Comparison of ENCODE assay signal across 8 cellular contexts in genomic region chr6:27592481-27593199, GRCh38.
DNase-seq lines count a peak whose midpoint lies in the region; ATAC-seq and TF ChIP-seq lines count a peak whose summit lies in the region.

No MANE protein-coding gene starts in this region.

- H3K18ac ChIP-seq in neuronal stem cell (ENCODE audit: low read length) = no peak overlapping the region

- ATAC-seq in GM21381 (IDR thresholded peaks at IDR 0.05; ENCODE audit: unreplicated experiment) (peak; percentile 85), HG03520 (IDR thresholded peaks at IDR 0.05; ENCODE audit: unreplicated experiment) (peak; percentile 84)

- TF ChIP-seq CTCF in choroid plexus epithelial cell (conservative IDR thresholded peaks at IDR 0.05; ENCODE audit: low read depth, low read length) = no peak
- no peak for TF ChIP-seq CTCF in spleen (IDR thresholded peaks at IDR 0.05 in 8 of 11, conservative IDR thresholded peaks at IDR 0.05 in 3 of 11)

- no peak for TF ChIP-seq POLR2A in spleen (IDR thresholded peaks at IDR 0.05)

- no peak overlapping the region for H3K9ac ChIP-seq in neuronal stem cell (ENCODE audit: low read depth, low read length, poor library complexity)

- DNase-seq in NCI-H1694 treated with DMSO at 0.1 percent for 48 hours (lab: John Stamatoyannopoulos, UW) = peak; percentile 7
- no peak for DNase-seq in NCI-H1694 (lab: John Stamatoyannopoulos, UW)
- DNase-seq in choroid plexus epithelial cell (ENCODE audit: low read depth) = peak; percentile 79
- peak; percentile 72 for DNase-seq in neuronal stem cell (ENCODE audit: low spot score)
- no peak for DNase-seq in spleen

- no peak overlapping the region for H4K91ac ChIP-seq in neuronal stem cell (ENCODE audit: low read depth, low read length, poor library complexity)

- no peaks in the 10 kb centered on the region for H3K36me3 ChIP-seq in neuronal stem cell (replicated peaks in 1 of 2; ENCODE audit: control insufficient read depth in 2 of 2, insufficient read depth in 2 of 2, low read length in 2 of 2)
- H3K36me3 ChIP-seq in spleen = no peaks in the 10 kb centered on the region

- H2AFZ ChIP-seq in neuronal stem cell (ENCODE audit: low read length) = peak overlapping the region; percentile 75

- no peaks in the 10 kb centered on the region for H3K79me1 ChIP-seq in neuronal stem cell (ENCODE audit: low read depth, low read length)

- H3K14ac ChIP-seq in neuronal stem cell (ENCODE audit: low read length) = no peak overlapping the region

- no CpG with 5 or more reads among the region's 22 CpGs for WGBS in neuronal stem cell (ENCODE audit: extremely low coverage in 2 of 2, insufficient read length in 2 of 2, insufficient replicate concordance in 1 of 2), 2 donors
- WGBS in spleen, 5 donors = 2 to 4% (median 4%) methylated on average over 22 of the region's 22 CpGs

- H3K27ac ChIP-seq in neuronal stem cell (replicated peaks; ENCODE audit: low read length) = no peak overlapping the region
- no peak overlapping the region for H3K27ac ChIP-seq in spleen

- no peak overlapping the region for H3K23ac ChIP-seq in neuronal stem cell (ENCODE audit: low read depth, low read length, poor library complexity)

- H3K9me3 ChIP-seq in neuronal stem cell (replicated peaks in 1 of 2; ENCODE audit: control insufficient read depth in 2 of 2, insufficient read depth in 1 of 2, low read depth in 1 of 2, low read length in 2 of 2) (no peaks in the 10 kb centered on the region), spleen (peaks cover 0 to 4% (median 0%) of the 10 kb centered on the region in 8 donors)

- H3K27me3 ChIP-seq in neuronal stem cell (ENCODE audit: control insufficient read depth in 3 of 3, insufficient read depth in 3 of 3, low read depth in 1 of 3, low read length in 3 of 3) (peaks cover 0 to 25% (median 14%) of the 10 kb centered on the region in 3 experiments), spleen (replicated peaks in 1 of 7) (peaks cover 8 to 98% (median 63%) of the 10 kb centered on the region in 7 donors)

- H3K4me3 ChIP-seq in choroid plexus epithelial cell (ENCODE audit: low read depth, low read length) (peak overlapping the region; percentile 41), neuronal stem cell (ENCODE audit: low read length in 2 of 2) (peak overlapping the region; percentile 55 to 86), spleen (peak overlapping the region in 1 of 8 donors; percentile 48)

- H2AK5ac ChIP-seq in neuronal stem cell (ENCODE audit: low read depth, low read length) = no peak overlapping the region

- peak overlapping the region; percentile 72 for H3K4me2 ChIP-seq in neuronal stem cell (ENCODE audit: insufficient read depth, low read length, poor library complexity, severe bottlenecking)

- no peak overlapping the region for H3K4ac ChIP-seq in neuronal stem cell (ENCODE audit: low read length)

- H3K4me1 ChIP-seq in neuronal stem cell (ENCODE audit: control insufficient read depth in 2 of 2, insufficient read depth in 1 of 2, low read depth in 1 of 2, low read length in 2 of 2) = peaks cover 2 to 8% of the 10 kb centered on the region in 2 donors
- peaks cover 0 to 16% (median 10%) of the 10 kb centered on the region in 6 donors for H3K4me1 ChIP-seq in spleen

- H2BK12ac ChIP-seq in neuronal stem cell (ENCODE audit: low read length) = no peak overlapping the region

- H4K8ac ChIP-seq in neuronal stem cell (ENCODE audit: low read depth, low read length) = no peak overlapping the region

- H2BK5ac ChIP-seq in neuronal stem cell (ENCODE audit: low read length) = no peak overlapping the region

- intact Hi-C loops in spleen (cut with DNase I; ENCODE audit: low total_unique reads) = no loop called here

- no peak overlapping the region for H2BK15ac ChIP-seq in neuronal stem cell (ENCODE audit: low read length)

- no peak overlapping the region for H2BK120ac ChIP-seq in neuronal stem cell (ENCODE audit: low read depth, low read length)

TF ChIP-seq in PFSK-1, 5 proteins besides CTCF, POLR2A, EP300 and RAD21:
- TF ChIP-seq POLR2AphosphoS5 (IDR thresholded peaks at IDR 0.05; ENCODE audit: low read depth, low read length) (no peak), FOXP2 (optimal IDR thresholded peaks at IDR 0.05; ENCODE audit: borderline replicate concordance, extremely low read depth, extremely low read length, insufficient read depth) (peak; percentile 31), SIN3A (IDR thresholded peaks at IDR 0.05; ENCODE audit: borderline replicate concordance, insufficient read depth, low read length) (0 out of 2 replicates have a peak, but pooled peaks have one; percentile 62), TAF1 (IDR thresholded peaks at IDR 0.05; ENCODE audit: borderline replicate concordance, insufficient read depth, low read length) (0 out of 2 replicates have a peak, but pooled peaks have one; percentile 28)
- TF ChIP-seq, protein P1, sequence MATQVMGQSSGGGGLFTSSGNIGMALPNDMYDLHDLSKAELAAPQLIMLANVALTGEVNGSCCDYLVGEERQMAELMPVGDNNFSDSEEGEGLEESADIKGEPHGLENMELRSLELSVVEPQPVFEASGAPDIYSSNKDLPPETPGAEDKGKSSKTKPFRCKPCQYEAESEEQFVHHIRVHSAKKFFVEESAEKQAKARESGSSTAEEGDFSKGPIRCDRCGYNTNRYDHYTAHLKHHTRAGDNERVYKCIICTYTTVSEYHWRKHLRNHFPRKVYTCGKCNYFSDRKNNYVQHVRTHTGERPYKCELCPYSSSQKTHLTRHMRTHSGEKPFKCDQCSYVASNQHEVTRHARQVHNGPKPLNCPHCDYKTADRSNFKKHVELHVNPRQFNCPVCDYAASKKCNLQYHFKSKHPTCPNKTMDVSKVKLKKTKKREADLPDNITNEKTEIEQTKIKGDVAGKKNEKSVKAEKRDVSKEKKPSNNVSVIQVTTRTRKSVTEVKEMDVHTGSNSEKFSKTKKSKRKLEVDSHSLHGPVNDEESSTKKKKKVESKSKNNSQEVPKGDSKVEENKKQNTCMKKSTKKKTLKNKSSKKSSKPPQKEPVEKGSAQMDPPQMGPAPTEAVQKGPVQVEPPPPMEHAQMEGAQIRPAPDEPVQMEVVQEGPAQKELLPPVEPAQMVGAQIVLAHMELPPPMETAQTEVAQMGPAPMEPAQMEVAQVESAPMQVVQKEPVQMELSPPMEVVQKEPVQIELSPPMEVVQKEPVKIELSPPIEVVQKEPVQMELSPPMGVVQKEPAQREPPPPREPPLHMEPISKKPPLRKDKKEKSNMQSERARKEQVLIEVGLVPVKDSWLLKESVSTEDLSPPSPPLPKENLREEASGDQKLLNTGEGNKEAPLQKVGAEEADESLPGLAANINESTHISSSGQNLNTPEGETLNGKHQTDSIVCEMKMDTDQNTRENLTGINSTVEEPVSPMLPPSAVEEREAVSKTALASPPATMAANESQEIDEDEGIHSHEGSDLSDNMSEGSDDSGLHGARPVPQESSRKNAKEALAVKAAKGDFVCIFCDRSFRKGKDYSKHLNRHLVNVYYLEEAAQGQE (IDR thresholded peaks at IDR 0.05; ENCODE audit: insufficient read depth in 1 of 2, low read depth in 2 of 2, low read length in 2 of 2) = peak; percentile 61 to 85; a peak in 3 of 4 replicates

Comparison
In these comparisons a context has a peak if more than half of its experiments do, and no peak if none do; other contexts are left out.
1. DNase-seq: peak in NCI-H1694 treated with DMSO at 0.1 percent for 48 hours (single experiment), choroid plexus epithelial cell (single experiment) and neuronal stem cell (single experiment); none in NCI-H1694 (single experiment) and spleen (single experiment).